12 cellular contexts compared by ENCODE assay signal in genomic region chr22:28180804-28181203, GRCh38.
"Had no signal": no experiment of that assay in that cellular context is flagged by ENCODE, and none has a peak within 500 bp of the region (broad histone marks: within the 10 kb centered on the region; RNA-seq: fewer than 3 reads in every experiment).

No MANE protein-coding gene starts in this region.

- H3K27me3 ChIP-seq: brain microvascular endothelial cell had no signal

- H3K36me3 ChIP-seq: brain microvascular endothelial cell had no signal

- ATAC-seq: activated T-cell treated with anti-CD3 and anti-CD28 coated beads, Interleukin-2, amount 50 U/mL, for 72 hours; stimulated activated effector memory CD8-positive, alpha-beta T cell treated with anti-CD3 and anti-CD28 coated beads, Interleukin-12 subunit alpha, Interleukin-12 subunit beta, amount 100 ng/mL, for 72 hours had no signal

- H3K27ac ChIP-seq: brain microvascular endothelial cell had no signal

- DNase-seq: activated CD4-positive, alpha-beta T cell treated with anti-CD3 and anti-CD28 coated beads, Interleukin-2, amount 10 ng/mL, durations not matched to agents 7 days and 5 days; activated CD4-positive, CD25-positive, alpha-beta regulatory T cell; activated CD8-positive, alpha-beta memory T cell treated with anti-CD3 and anti-CD28 coated beads, Interleukin-2, amount 50 U/mL, for 48 hours; activated gamma-delta T cell treated with Interleukin-2 at 50 U/mL for 16 hours; activated T-cell treated with anti-CD3 and anti-CD28 coated beads, Interleukin-2, amount 50 U/mL, for 72 hours; brain microvascular endothelial cell; cerebellar nuclear complex; hypothalamus; nephron progenitor cell; stimulated activated CD4-positive, alpha-beta T cell treated with anti-CD3 and anti-CD28 coated beads, Interleukin-12 subunit alpha, Interleukin-12 subunit beta, amount 100 ng/mL, for 4 hours; stimulated activated CD4-positive, alpha-beta T cell treated with anti-CD3 and anti-CD28 coated beads, Interleukin-2, amount 100 ng/mL, for 24 hours had no signal
